9 cellular contexts compared by ENCODE assay signal in genomic region chr17:28406478-28406824, GRCh38. TPM values are rescaled to one million over a fixed set of nuclear protein-coding genes. Genes with fewer than 3 reads are reported as not detected.
DNase-seq lines count a peak whose midpoint lies in the region; ATAC-seq and TF ChIP-seq lines count a peak whose summit lies in the region.
"Had no signal": no experiment of that assay in that cellular context is flagged by ENCODE, and none has a peak within 500 bp of the region (broad histone marks: within the 10 kb centered on the region; RNA-seq: fewer than 3 reads in every experiment).

No MANE protein-coding gene starts in this region.

- H3K4me3 Mint-ChIP-seq in activated CD4-positive, alpha-beta T cell treated with anti-CD3 and anti-CD28 coated beads, Interleukin-2, amount 10 ng/mL, durations not matched to agents 24 days and 14 days, result peak overlapping the region; percentile 78

- H4K20me1 ChIP-seq in fibroblast of lung (ENCODE audit: control insufficient read depth, extremely low read depth, insufficient read depth, low read length), result no peaks in the 10 kb centered on the region
- no peaks in the 10 kb centered on the region for H4K20me1 ChIP-seq in osteoblast (ENCODE audit: insufficient read depth, low read length)

- peak overlapping the region; percentile 49 for H3K4me2 ChIP-seq in fibroblast of lung (ENCODE audit: extremely low read depth, insufficient read depth, low read length)
- H3K4me2 ChIP-seq in osteoblast (ENCODE audit: insufficient read depth, low read length), result peak overlapping the region; percentile 83

- intact Hi-C loops in activated CD4-positive, alpha-beta T cell treated with anti-CD3 and anti-CD28 coated beads, Interleukin-2, amount 10 ng/mL, durations not matched to agents 24 days and 14 days (cut with micrococcal nuclease), result no loop called here

- no peak overlapping the region for H3K9ac ChIP-seq in fibroblast of lung (ENCODE audit: insufficient read depth, low read length)

- H3K79me2 ChIP-seq in fibroblast of lung (ENCODE audit: control insufficient read depth, insufficient read depth, low read length) (no peaks in the 10 kb centered on the region), osteoblast (ENCODE audit: insufficient read depth, low read length) (no peaks in the 10 kb centered on the region)

- ATAC-seq in HG03097 (IDR thresholded peaks at IDR 0.05; ENCODE audit: low FRiP score, unreplicated experiment), result no peak

- no peaks in the 10 kb centered on the region for H3K9me3 ChIP-seq in SJCRH30 (replicated peaks)
- no peaks in the 10 kb centered on the region for H3K9me3 ChIP-seq in fibroblast of lung (ENCODE audit: control insufficient read depth, insufficient read depth, low read depth, low read length)
- no peaks in the 10 kb centered on the region for H3K9me3 ChIP-seq in osteoblast (ENCODE audit: low read depth, low read length)

- H3K9me3 Mint-ChIP-seq in activated CD4-positive, alpha-beta T cell treated with anti-CD3 and anti-CD28 coated beads, Interleukin-2, amount 10 ng/mL, durations not matched to agents 24 days and 14 days, result no peaks in the 10 kb centered on the region

- no peak for DNase-seq in activated CD4-positive, alpha-beta T cell treated with anti-CD3 and anti-CD28 coated beads, Interleukin-2, amount 10 ng/mL, durations not matched to agents 24 days and 14 days
- DNase-seq in activated CD4-positive, alpha-beta T cell treated with anti-CD3 and anti-CD28 coated beads for 4 hours, result no peak
- peak in 1 of 2 experiments; percentile 35 for DNase-seq in SJCRH30
- no peak for DNase-seq in fibroblast of lung (ENCODE audit: low read depth in 2 of 2)
- DNase-seq in osteoblast (ENCODE audit: insufficient read length, low spot score, missing footprints), result no peak
- no peak for DNase-seq in GOT3 (lab: John Stamatoyannopoulos, UW)
- DNase-seq in activated gamma-delta T cell (lab: John Stamatoyannopoulos, UW), result no peak

- H3K27me3 Mint-ChIP-seq in activated CD4-positive, alpha-beta T cell treated with anti-CD3 and anti-CD28 coated beads, Interleukin-2, amount 10 ng/mL, durations not matched to agents 24 days and 14 days, result peaks cover 10% of the 10 kb centered on the region

- H3K27me3 ChIP-seq in SJCRH30 (peaks cover 3% of the 10 kb centered on the region; the same call in 1 of the 2 replicates), fibroblast of lung (ENCODE audit: control insufficient read depth, insufficient read depth, low read length) (no peaks in the 10 kb centered on the region), osteoblast (ENCODE audit: insufficient read depth, low read length) (peaks cover 2% of the 10 kb centered on the region)

- peaks cover 3% of the 10 kb centered on the region for H3K36me3 Mint-ChIP-seq in activated CD4-positive, alpha-beta T cell treated with anti-CD3 and anti-CD28 coated beads, Interleukin-2, amount 10 ng/mL, durations not matched to agents 24 days and 14 days (ENCODE audit: low read depth)

- H3K27ac Mint-ChIP-seq in activated CD4-positive, alpha-beta T cell treated with anti-CD3 and anti-CD28 coated beads, Interleukin-2, amount 10 ng/mL, durations not matched to agents 24 days and 14 days, result peak overlapping the region; percentile 39

- H3K27ac ChIP-seq in SJCRH30 (no peak overlapping the region), fibroblast of lung (ENCODE audit: insufficient read depth, low read length) (no peak overlapping the region), osteoblast (ENCODE audit: low read depth, low read length) (no peak overlapping the region)

- TF ChIP-seq CTCF in fibroblast of lung (conservative IDR thresholded peaks at IDR 0.05 in 1 of 2, IDR thresholded peaks at IDR 0.05 in 1 of 2; ENCODE audit: low read depth in 1 of 2, low read length in 2 of 2) (no peak), osteoblast (IDR thresholded peaks at IDR 0.05; ENCODE audit: extremely low read depth, low read depth, low read length) (no peak)

- H3K4me1 ChIP-seq in SJCRH30, result peaks cover 14% of the 10 kb centered on the region
- H3K4me1 ChIP-seq in fibroblast of lung (ENCODE audit: control insufficient read depth, extremely low read depth, insufficient read depth, low read length), result peaks cover 2% of the 10 kb centered on the region
- H3K4me1 ChIP-seq in osteoblast (ENCODE audit: insufficient read depth, low read length), result peaks cover 9% of the 10 kb centered on the region

- peak overlapping the region; percentile 51 for H2AFZ ChIP-seq in fibroblast of lung (ENCODE audit: low read length)
- peak overlapping the region; percentile 81 for H2AFZ ChIP-seq in osteoblast (ENCODE audit: low read length)

- peak overlapping the region; percentile 83 for H3K4me3 ChIP-seq in SJCRH30
- H3K4me3 ChIP-seq in fibroblast of lung (replicated peaks in 1 of 4; ENCODE audit: control extremely low read depth in 1 of 4, insufficient read depth in 1 of 4, low read depth in 3 of 4, low read length in 4 of 4), result peak overlapping the region in 2 of 4 experiments; percentile 59 to 70
- H3K4me3 ChIP-seq in osteoblast (ENCODE audit: insufficient read depth, low read length), result peak overlapping the region; percentile 89

- H3K36me3 ChIP-seq in SJCRH30 (no peaks in the 10 kb centered on the region), fibroblast of lung (ENCODE audit: control insufficient read depth, insufficient read depth, low read length) (no peaks in the 10 kb centered on the region), osteoblast (ENCODE audit: insufficient read depth, low read length) (peaks cover 12% of the 10 kb centered on the region)

- H3K4me1 Mint-ChIP-seq in activated CD4-positive, alpha-beta T cell treated with anti-CD3 and anti-CD28 coated beads, Interleukin-2, amount 10 ng/mL, durations not matched to agents 24 days and 14 days, result peaks cover 7% of the 10 kb centered on the region

RNA-seq across cellular contexts. Expression of gene SLC46A1, which starts 0.4 kb away (rescaled TPM):
- 7.0 and 7.9 TPM in 2 replicates for total RNA-seq in activated CD4-positive, alpha-beta T cell treated with anti-CD3 and anti-CD28 coated beads, Interleukin-2, amount 10 ng/mL, durations not matched to agents 24 days and 14 days
- total RNA-seq in SJCRH30 (2014; rRNA removed; shearing (Covaris generic)), result 10.6 and 11.0 TPM in 2 replicates
- 3.6 and 5.1 TPM in 2 replicates for total RNA-seq in fibroblast of lung
- polyA plus RNA-seq in fibroblast of lung, result 2.9 and 4.6 TPM in 2 replicates
- polyA plus RNA-seq in fibroblast of lung (2012), result 4.1 and 8.3 TPM in 2 replicates
- polyA minus RNA-seq in fibroblast of lung (ENCODE audit: low replicate concordance), result 8.7 and 9.8 TPM in 2 replicates
- total RNA-seq in osteoblast, result 6.8 and 8.0 TPM in 2 replicates

RNA-seq across cellular contexts. Expression of gene SARM1, which starts 35.0 kb away (rescaled TPM):
- 36.4 and 37.7 TPM in 2 replicates for total RNA-seq in activated CD4-positive, alpha-beta T cell treated with anti-CD3 and anti-CD28 coated beads, Interleukin-2, amount 10 ng/mL, durations not matched to agents 24 days and 14 days
- 14.9 and 16.1 TPM in 2 replicates for total RNA-seq in SJCRH30 (2014; rRNA removed; shearing (Covaris generic))
- total RNA-seq in fibroblast of lung (3.1 TPM in 2 replicates), osteoblast (5.8 and 5.9 TPM in 2 replicates)
- polyA plus RNA-seq in fibroblast of lung, result 8.1 and 10.8 TPM in 2 replicates
- polyA plus RNA-seq in fibroblast of lung (2012), result 7.3 and 10.0 TPM in 2 replicates
- polyA minus RNA-seq in fibroblast of lung (ENCODE audit: low replicate concordance), result 19.0 and 19.8 TPM in 2 replicates

RNA-seq across cellular contexts. Expression of gene VTN, which starts 36.3 kb away (rescaled TPM):
- 0.23 and 0.24 TPM in 2 replicates for total RNA-seq in activated CD4-positive, alpha-beta T cell treated with anti-CD3 and anti-CD28 coated beads, Interleukin-2, amount 10 ng/mL, durations not matched to agents 24 days and 14 days
- 0.08 and 0.16 TPM in 2 replicates for total RNA-seq in SJCRH30 (2014; rRNA removed; shearing (Covaris generic))
- total RNA-seq in fibroblast of lung, result 0.17 and 0.51 TPM in 2 replicates
- 0.46 and 3.5 TPM in 2 replicates for polyA plus RNA-seq in fibroblast of lung
- 0.39 and 4.1 TPM in 2 replicates for polyA plus RNA-seq in fibroblast of lung (2012)
- 0.59 and 12.4 TPM in 2 replicates for polyA minus RNA-seq in fibroblast of lung (ENCODE audit: low replicate concordance)
- under 0.01 TPM in 1 of 2 replicates, not detected in the other for total RNA-seq in osteoblast

RNA-seq across cellular contexts. Expression of gene SEBOX, which starts 41.5 kb away (rescaled TPM):
- total RNA-seq in activated CD4-positive, alpha-beta T cell treated with anti-CD3 and anti-CD28 coated beads, Interleukin-2, amount 10 ng/mL, durations not matched to agents 24 days and 14 days, result not detected in 2 replicates
- not detected in 2 replicates for total RNA-seq in SJCRH30 (2014; rRNA removed; shearing (Covaris generic))
- total RNA-seq in fibroblast of lung, result not detected in 2 replicates
- polyA plus RNA-seq in fibroblast of lung, result not detected in 2 replicates
- not detected in 2 replicates for polyA plus RNA-seq in fibroblast of lung (2012)
- not detected in 2 replicates for polyA minus RNA-seq in fibroblast of lung (ENCODE audit: low replicate concordance)
- not detected in 2 replicates for total RNA-seq in osteoblast
- polyA plus RNA-seq: adipose tissue had no signal

RNA-seq across cellular contexts. Expression of gene POLDIP2, which starts 49.1 kb away (rescaled TPM):
- 112 and 115 TPM in 2 replicates for total RNA-seq in activated CD4-positive, alpha-beta T cell treated with anti-CD3 and anti-CD28 coated beads, Interleukin-2, amount 10 ng/mL, durations not matched to agents 24 days and 14 days
- total RNA-seq in SJCRH30 (2014; rRNA removed; shearing (Covaris generic)), result 95.1 and 102 TPM in 2 replicates
- total RNA-seq in fibroblast of lung (71.9 and 79.3 TPM in 2 replicates), osteoblast (82.9 and 84.6 TPM in 2 replicates)
- 89.2 and 111 TPM in 2 replicates for polyA plus RNA-seq in fibroblast of lung
- 90.8 and 123 TPM in 2 replicates for polyA plus RNA-seq in fibroblast of lung (2012)
- polyA minus RNA-seq in fibroblast of lung (ENCODE audit: low replicate concordance), result 155 and 207 TPM in 2 replicates
